In genomic region chr1:218865591-218865990, GRCh38 we compare ENCODE assay signal across 1 cellular context.
TF ChIP-seq lines count a peak whose summit lies in the region.

No MANE protein-coding gene starts in this region.

TF ChIP-seq in HepG2, 621 proteins besides CTCF, POLR2A, EP300 and RAD21 (continued from another document):
- TF ChIP-seq DMTF1 (CRISPR knock-in tag; IDR thresholded peaks at IDR 0.05) (no peak), ZBTB7A (CRISPR knock-in tag; IDR thresholded peaks at IDR 0.05) (no peak), NFIB (CRISPR knock-in tag; IDR thresholded peaks at IDR 0.05; ENCODE audit: borderline replicate concordance) (no peak), TBX2 (CRISPR knock-in tag; IDR thresholded peaks at IDR 0.05; ENCODE audit: borderline replicate concordance) (no peak), ZBTB46 (CRISPR knock-in tag; IDR thresholded peaks at IDR 0.05; ENCODE audit: borderline replicate concordance) (no peak), BHLHE40 (IDR thresholded peaks at IDR 0.05; ENCODE audit: low read length) (no peak), ISL2 (CRISPR knock-in tag; IDR thresholded peaks at IDR 0.05) (no peak), HINFP (CRISPR knock-in tag; IDR thresholded peaks at IDR 0.05; ENCODE audit: low read depth) (no peak), ZNF746 (CRISPR knock-in tag; IDR thresholded peaks at IDR 0.05) (no peak), NCOA5 (CRISPR knock-in tag; IDR thresholded peaks at IDR 0.05) (no peak), ZNF792 (CRISPR knock-in tag; IDR thresholded peaks at IDR 0.05) (no peak)
